Comparison of ENCODE assay signal across 22 cellular contexts in the genomic region with DNA sequence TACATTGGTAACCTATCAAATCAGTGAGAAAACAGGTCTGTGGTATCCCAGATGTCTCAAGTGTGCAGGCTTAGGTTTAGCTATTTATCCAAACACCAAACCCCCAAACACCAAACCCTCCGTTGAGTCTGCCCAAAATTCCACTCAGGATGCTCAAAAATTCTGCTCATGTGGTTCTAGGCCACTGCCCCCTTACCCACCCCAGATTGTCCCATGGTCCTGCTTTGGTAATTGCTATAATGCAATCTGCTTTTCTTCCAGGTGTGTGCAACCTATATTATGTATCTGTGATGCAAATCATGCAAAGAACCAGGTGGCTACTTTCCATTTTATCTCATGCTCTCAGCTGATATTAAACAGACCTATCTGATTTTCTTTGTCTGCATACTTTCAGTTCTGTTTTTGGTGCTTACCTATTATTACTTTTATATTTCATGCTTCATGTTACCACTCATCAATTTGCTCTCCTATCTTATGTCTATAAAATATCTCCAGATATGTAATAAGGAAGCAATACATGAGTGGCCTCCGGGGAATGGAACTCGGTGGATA.
DNase-seq lines count a peak whose midpoint lies in the region; ATAC-seq, FAIRE-seq and TF ChIP-seq lines count a peak whose summit lies in the region.
"Had no signal": no experiment of that assay in that cellular context is flagged by ENCODE, and none has a peak within 500 bp of the region (broad histone marks: within the 10 kb centered on the region; RNA-seq: fewer than 3 reads in every experiment).

No MANE protein-coding gene starts in this region.

- DNase-seq in GM12892 (ENCODE audit: insufficient read length): no peak
- no peak for DNase-seq in Panc1 (ENCODE audit: low read depth, low spot score)
- DNase-seq in memory B cell (ENCODE audit: low spot score in 2 of 2): no peak
- no peak for DNase-seq in colonic mucosa
- no peak for DNase-seq in hepatocyte (ENCODE audit: low spot score)
- DNase-seq in hypothalamus (lab: John Stamatoyannopoulos, UW): no peak
- DNase-seq: activated CD4-positive, alpha-beta T cell treated with anti-CD3 and anti-CD28 coated beads, Interleukin-2, amount 50 U/mL, for 4 hours; body of pancreas; DMS79; GOT3; heart right ventricle; lower lobe of right lung; NCI-H1092 treated with DMSO at 0.1 percent for 48 hours; NCI-H69; right cardiac atrium; SK-N-SH; stimulated activated naive CD4-positive, alpha-beta T cell; tibial artery had no signal

- POLR2A ChIA-PET in Panc1 (lab: Charles Lee): no interaction called here

- H3K27ac ChIP-seq in Panc1 (ENCODE audit: low read length) (peak overlapping the region; percentile 69; the same call in 1 of the 2 replicates), colonic mucosa (no peak overlapping the region), hepatocyte (no peak overlapping the region)
- H3K27ac ChIP-seq: body of pancreas, heart right ventricle, lower lobe of right lung, tibial artery had no signal

- no peaks in the 10 kb centered on the region for H4K20me1 ChIP-seq in hepatocyte (ENCODE audit: insufficient read depth, poor library complexity, severe bottlenecking)

- TF ChIP-seq CTCF in Panc1 (IDR thresholded peaks at IDR 0.05) (no peak), colonic mucosa (IDR thresholded peaks at IDR 0.05) (no peak), hepatocyte (IDR thresholded peaks at IDR 0.05; ENCODE audit: poor library complexity) (no peak)

- CTCF ChIA-PET in Panc1 (lab: Charles Lee): no interaction called here

- H3K4me3 ChIP-seq in Panc1 (ENCODE audit: low read depth in 2 of 2, low read length in 2 of 2) (no peak overlapping the region), colonic mucosa (no peak overlapping the region), hepatocyte (no peak overlapping the region)
- H3K4me3 ChIP-seq: body of pancreas, heart right ventricle, lower lobe of right lung, Peyer's patch, tibial artery had no signal

- 89% methylated on average over 3 of the region's 3 CpGs for WGBS in hepatocyte (ENCODE audit: low lambda C conversion rate, missing lambda C conversion rate)

- no peak overlapping the region for H3K9ac ChIP-seq in colonic mucosa (ENCODE audit: low read depth in 2 of 2, low read length in 2 of 2)
- H3K9ac ChIP-seq: SK-N-SH had no signal

- H3K36me3 ChIP-seq in Panc1 (ENCODE audit: control insufficient read depth, insufficient read depth, low read length) (no peaks in the 10 kb centered on the region), colonic mucosa (no peaks in the 10 kb centered on the region), hepatocyte (replicated peaks; ENCODE audit: insufficient read depth, low read depth) (no peaks in the 10 kb centered on the region)
- H3K36me3 ChIP-seq: heart right ventricle, lower lobe of right lung, Peyer's patch, tibial artery had no signal

- H3K36me3 Mint-ChIP-seq in memory B cell: no peaks in the 10 kb centered on the region
- H3K36me3 Mint-ChIP-seq: activated naive CD4-positive, alpha-beta T cell treated with anti-CD3 and anti-CD28 coated beads, Interleukin-2, amount 50 U/mL, for 24 hours had no signal

- H3K9me3 Mint-ChIP-seq in memory B cell: peaks cover 2% of the 10 kb centered on the region

- intact Hi-C loops in Panc1 (cut with micrococcal nuclease; ENCODE audit: unreplicated experiment): no loop called here
- intact Hi-C loops in colonic mucosa (cut with DNase I): no loop called here

- no peak overlapping the region for H3K4me2 ChIP-seq in hepatocyte
- H3K4me2 ChIP-seq: SK-N-SH had no signal

- H3K27me3 ChIP-seq in Panc1 (ENCODE audit: control insufficient read depth, insufficient read depth, low read length) (no peaks in the 10 kb centered on the region), colonic mucosa (no peaks in the 10 kb centered on the region), hepatocyte (no peaks in the 10 kb centered on the region)
- H3K27me3 ChIP-seq: body of pancreas, heart right ventricle, Peyer's patch, tibial artery had no signal

- H3K27me3 Mint-ChIP-seq in memory B cell: no peaks in the 10 kb centered on the region
- H3K27me3 Mint-ChIP-seq: activated naive CD4-positive, alpha-beta T cell treated with anti-CD3 and anti-CD28 coated beads, Interleukin-2, amount 50 U/mL, for 24 hours had no signal

- FAIRE-seq in GM12892 (lab: Jason Lieb, UNC): peak; percentile 36
- FAIRE-seq: colon had no signal

- H2AFZ ChIP-seq in hepatocyte: no peak overlapping the region

- H3K4me1 ChIP-seq in Panc1 (ENCODE audit: control insufficient read depth, insufficient read depth, low read length) (no peaks in the 10 kb centered on the region), colonic mucosa (no peaks in the 10 kb centered on the region), hepatocyte (ENCODE audit: insufficient read depth) (no peaks in the 10 kb centered on the region)
- H3K4me1 ChIP-seq: body of pancreas, lower lobe of right lung, Peyer's patch, tibial artery had no signal

- BruUV-seq in Panc1 (replicated peaks; lab: Mats Ljungman, UMichigan): no TSS peak

- TF ChIP-seq POLR2A in GM12892 (IDR thresholded peaks at IDR 0.05; ENCODE audit: low read depth, low read length) (no peak), GM19099 (IDR thresholded peaks at IDR 0.05; ENCODE audit: extremely low read depth, insufficient read length, low read depth) (peak; percentile 29)

- H3K79me2 ChIP-seq in hepatocyte: no peaks in the 10 kb centered on the region

- in situ Hi-C loops in Panc1 (cut with HindIII; ENCODE audit: low pct_unique_long_range_greater_than_20kb, low sequenced_read_pairs): no loop called here

- ATAC-seq in Panc1 (no peak), memory B cell (ENCODE audit: low read depth) (peak; percentile 82)
- ATAC-seq: body of pancreas, heart right ventricle, lower lobe of right lung, right cardiac atrium had no signal

- H3K4me1 Mint-ChIP-seq in memory B cell: peaks cover 42% of the 10 kb centered on the region

- H3K9me2 ChIP-seq in hepatocyte (replicated peaks; ENCODE audit: insufficient read depth): no peaks in the 10 kb centered on the region
- H3K9me2 ChIP-seq: SK-N-SH had no signal

- H3K9me3 ChIP-seq in Panc1 (ENCODE audit: control insufficient read depth, insufficient read depth, low read depth, low read length) (peaks cover 3% of the 10 kb centered on the region; the same call in 1 of the 2 replicates), colonic mucosa (no peaks in the 10 kb centered on the region), hepatocyte (ENCODE audit: low read depth) (no peaks in the 10 kb centered on the region)
- H3K9me3 ChIP-seq: body of pancreas, lower lobe of right lung, Peyer's patch, SK-N-SH had no signal

- peak overlapping the region; percentile 66 for H3K4me3 Mint-ChIP-seq in memory B cell
- H3K4me3 Mint-ChIP-seq: activated naive CD4-positive, alpha-beta T cell treated with anti-CD3 and anti-CD28 coated beads, Interleukin-2, amount 50 U/mL, for 24 hours had no signal

- H3K27ac Mint-ChIP-seq in memory B cell: peak overlapping the region; percentile 95
- H3K27ac Mint-ChIP-seq: activated naive CD4-positive, alpha-beta T cell treated with anti-CD3 and anti-CD28 coated beads, Interleukin-2, amount 50 U/mL, for 24 hours had no signal
